ENCODE assay signal across 17 cellular contexts in the genomic region with DNA sequence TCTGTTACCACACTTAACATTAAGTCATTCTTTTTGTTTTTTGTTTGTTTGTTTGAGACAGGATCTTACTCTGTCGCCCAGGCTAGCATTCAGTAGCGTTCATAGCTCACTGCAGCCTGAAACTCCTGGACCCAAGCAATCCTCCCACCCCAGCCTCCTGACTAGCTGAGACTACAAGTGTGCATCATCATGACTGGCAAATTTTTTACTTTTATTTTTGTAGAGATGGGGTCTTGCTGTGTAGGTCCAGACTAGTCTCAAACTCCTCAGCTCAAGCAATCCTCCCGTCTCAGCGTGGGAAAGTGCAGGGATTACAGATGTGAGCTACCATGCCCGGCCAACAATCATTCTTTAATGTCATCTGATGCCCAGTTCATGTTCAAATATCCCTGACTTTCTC. TPM values are rescaled to one million over a fixed set of nuclear protein-coding genes. Genes with fewer than 3 reads are reported as not detected.
DNase-seq lines count a peak whose midpoint lies in the region; ATAC-seq and TF ChIP-seq lines count a peak whose summit lies in the region.
"Had no signal": no experiment of that assay in that cellular context is flagged by ENCODE, and none has a peak within 500 bp of the region (broad histone marks: within the 10 kb centered on the region; RNA-seq: fewer than 3 reads in every experiment).

No MANE protein-coding gene starts in this region.

- peak overlapping the region; percentile 63 for H3K27ac Mint-ChIP-seq in T-helper 2 cell treated with Interferon-gamma antibody and Interleukin-4, amounts not matched to agents 5 μg/mL and 100 μg/mL, for 36 hours
- peak overlapping the region; percentile 56 for H3K27ac Mint-ChIP-seq in stimulated activated effector memory CD8-positive, alpha-beta T cell treated with anti-CD3 and anti-CD28 coated beads, Interleukin-12 subunit alpha, Interleukin-12 subunit beta, amount 100 ng/mL, for 72 hours
- H3K27ac Mint-ChIP-seq in glutamatergic neuron (ENCODE audit: unreplicated experiment) = no peak overlapping the region

- peaks cover 29% of the 10 kb centered on the region for H3K36me3 Mint-ChIP-seq in T-helper 2 cell treated with Interferon-gamma antibody and Interleukin-4, amounts not matched to agents 5 μg/mL and 100 μg/mL, for 36 hours (ENCODE audit: low read depth)
- H3K36me3 Mint-ChIP-seq in stimulated activated effector memory CD8-positive, alpha-beta T cell treated with anti-CD3 and anti-CD28 coated beads, Interleukin-12 subunit alpha, Interleukin-12 subunit beta, amount 100 ng/mL, for 72 hours = peaks cover 64% of the 10 kb centered on the region
- no peaks in the 10 kb centered on the region for H3K36me3 Mint-ChIP-seq in glutamatergic neuron (ENCODE audit: unreplicated experiment)

- peak overlapping the region; percentile 34 for H3K4me3 Mint-ChIP-seq in T-helper 2 cell treated with Interferon-gamma antibody and Interleukin-4, amounts not matched to agents 5 μg/mL and 100 μg/mL, for 36 hours
- H3K4me3 Mint-ChIP-seq in stimulated activated effector memory CD8-positive, alpha-beta T cell treated with anti-CD3 and anti-CD28 coated beads, Interleukin-12 subunit alpha, Interleukin-12 subunit beta, amount 100 ng/mL, for 72 hours = no peak overlapping the region
- no peak overlapping the region for H3K4me3 Mint-ChIP-seq in glutamatergic neuron (ENCODE audit: unreplicated experiment)

- H3K9me3 ChIP-seq in SJSA1 (replicated peaks) (no peaks in the 10 kb centered on the region), gastroesophageal sphincter (no peaks in the 10 kb centered on the region)
- H3K9me3 ChIP-seq: ovary had no signal

- no peak for TF ChIP-seq EP300 in gastroesophageal sphincter (IDR thresholded peaks at IDR 0.05)

- TF ChIP-seq POLR2A in gastroesophageal sphincter (IDR thresholded peaks at IDR 0.05) = no peak

- no peak for DNase-seq in T-helper 2 cell treated with Interferon-gamma antibody and Interleukin-4, amounts not matched to agents 5 μg/mL and 100 μg/mL, for 36 hours (ENCODE audit: low spot score)
- DNase-seq in T-helper 2 cell (no peak), SJSA1 (ENCODE audit: low read depth in 1 of 2, low spot score in 2 of 2) (peak in 1 of 2 experiments; percentile 31), DMS53 (lab: John Stamatoyannopoulos, UW) (no peak), glutamatergic neuron (no peak)
- DNase-seq in stimulated activated effector memory CD8-positive, alpha-beta T cell treated with anti-CD3 and anti-CD28 coated beads, Interleukin-12 subunit alpha, Interleukin-12 subunit beta, amount 100 ng/mL, for 72 hours (ENCODE audit: low spot score in 2 of 2) = no peak
- DNase-seq: 8988T; activated naive CD4-positive, alpha-beta T cell treated with anti-CD3 and anti-CD28 coated beads, Interleukin-2, amount 50 U/mL, for 16 hours; cortex of kidney; DMS79; HCEC 1CT; NCI-H146; NCI-H82; ovary; stimulated activated CD4-positive, alpha-beta T cell treated with anti-CD3 and anti-CD28 coated beads, Interleukin-4, amount 100 ng/mL, for 4 hours had no signal

- no peak for TF ChIP-seq CTCF in gastroesophageal sphincter (IDR thresholded peaks at IDR 0.05)
- TF ChIP-seq CTCF in glutamatergic neuron (IDR thresholded peaks at IDR 0.05; ENCODE audit: partially characterized antibody, unreplicated experiment) = no peak

- H3K9me3 Mint-ChIP-seq in T-helper 2 cell treated with Interferon-gamma antibody and Interleukin-4, amounts not matched to agents 5 μg/mL and 100 μg/mL, for 36 hours = no peaks in the 10 kb centered on the region
- H3K9me3 Mint-ChIP-seq in stimulated activated effector memory CD8-positive, alpha-beta T cell treated with anti-CD3 and anti-CD28 coated beads, Interleukin-12 subunit alpha, Interleukin-12 subunit beta, amount 100 ng/mL, for 72 hours = no peaks in the 10 kb centered on the region
- H3K9me3 Mint-ChIP-seq in glutamatergic neuron (ENCODE audit: unreplicated experiment) = peaks cover 6% of the 10 kb centered on the region

- peaks cover 27% of the 10 kb centered on the region for H3K4me1 Mint-ChIP-seq in T-helper 2 cell treated with Interferon-gamma antibody and Interleukin-4, amounts not matched to agents 5 μg/mL and 100 μg/mL, for 36 hours (ENCODE audit: low read depth)
- peaks cover 32% of the 10 kb centered on the region for H3K4me1 Mint-ChIP-seq in stimulated activated effector memory CD8-positive, alpha-beta T cell treated with anti-CD3 and anti-CD28 coated beads, Interleukin-12 subunit alpha, Interleukin-12 subunit beta, amount 100 ng/mL, for 72 hours
- peaks cover 4% of the 10 kb centered on the region for H3K4me1 Mint-ChIP-seq in glutamatergic neuron (ENCODE audit: low read depth, unreplicated experiment)

- H3K4me3 ChIP-seq in SJSA1 = no peak overlapping the region
- no peak overlapping the region for H3K4me3 ChIP-seq in gastroesophageal sphincter
- H3K4me3 ChIP-seq: ovary had no signal

- H3K4me1 ChIP-seq in SJSA1 (replicated peaks) = peaks cover 25% of the 10 kb centered on the region
- H3K4me1 ChIP-seq in gastroesophageal sphincter = peaks cover 0 to 45% (median 16%) of the 10 kb centered on the region in 3 donors

- peaks cover 5% of the 10 kb centered on the region for H3K36me3 ChIP-seq in SJSA1
- peaks cover 0 to 35% of the 10 kb centered on the region in 2 donors for H3K36me3 ChIP-seq in gastroesophageal sphincter
- H3K36me3 ChIP-seq: ovary had no signal

- ATAC-seq in gastroesophageal sphincter (no peak), HG03342 (IDR thresholded peaks at IDR 0.05; ENCODE audit: unreplicated experiment) (no peak)
- ATAC-seq in stimulated activated effector memory CD8-positive, alpha-beta T cell treated with anti-CD3 and anti-CD28 coated beads, Interleukin-12 subunit alpha, Interleukin-12 subunit beta, amount 100 ng/mL, for 72 hours = no peak

- WGBS in gastroesophageal sphincter (ENCODE audit: low coverage in 1 of 2), 2 donors = 67 to 81% methylated on average over 4 to 5 of the region's 5 CpGs

- H3K27me3 Mint-ChIP-seq in T-helper 2 cell treated with Interferon-gamma antibody and Interleukin-4, amounts not matched to agents 5 μg/mL and 100 μg/mL, for 36 hours (ENCODE audit: low read depth) = no peaks in the 10 kb centered on the region
- peaks cover 3% of the 10 kb centered on the region for H3K27me3 Mint-ChIP-seq in glutamatergic neuron (ENCODE audit: unreplicated experiment)

- H3K27ac ChIP-seq in SJSA1 (peak overlapping the region; percentile 80), gastroesophageal sphincter (peak overlapping the region in 3 of 4 donors; percentile 51 to 73 (median 69))

- no peaks in the 10 kb centered on the region for H3K27me3 ChIP-seq in SJSA1 (replicated peaks)
- H3K27me3 ChIP-seq in gastroesophageal sphincter = no peaks in the 10 kb centered on the region
- H3K27me3 ChIP-seq: ovary had no signal

RNA-seq across cellular contexts. Expression of gene ALDH16A1, which starts 3.3 kb away (rescaled TPM):
- total RNA-seq in SJSA1 (2014; rRNA removed; shearing (Covaris generic)) = 37.5 and 52.9 TPM in 2 replicates
- total RNA-seq in gastroesophageal sphincter (10 to 100 TPM; 11.8 to 34.4 (median 22.2) TPM), glutamatergic neuron (ENCODE audit: unreplicated experiment) (28.6 TPM)

RNA-seq across cellular contexts. Expression of gene PIH1D1, which starts 4.7 kb away (rescaled TPM):
- total RNA-seq in SJSA1 (2014; rRNA removed; shearing (Covaris generic)) = 78.2 and 111 TPM in 2 replicates
- total RNA-seq in gastroesophageal sphincter (10 to 100 TPM; 67.2 to 82.4 (median 72.5) TPM), glutamatergic neuron (ENCODE audit: unreplicated experiment) (104 TPM)

RNA-seq across cellular contexts. Expression of gene SLC17A7, which starts 15.0 kb away (rescaled TPM):
- total RNA-seq in SJSA1 (2014; rRNA removed; shearing (Covaris generic)) = not detected in 2 replicates
- total RNA-seq in gastroesophageal sphincter (1 to 10 TPM; 1.1 to 1.7 (median 1.2) TPM), glutamatergic neuron (ENCODE audit: unreplicated experiment) (188 TPM)

RNA-seq across cellular contexts. Expression of gene FLT3LG, which starts 17.7 kb away (rescaled TPM):
- 0.95 TPM in 1 of 2 replicates, not detected in the other for total RNA-seq in SJSA1 (2014; rRNA removed; shearing (Covaris generic))
- total RNA-seq in gastroesophageal sphincter = 10 to 100 TPM in 1 of 4 donors, 1 to 10 TPM in 3; 3.1 to 21.0 (median 7.6) TPM
- 13.1 TPM for total RNA-seq in glutamatergic neuron (ENCODE audit: unreplicated experiment)

RNA-seq across cellular contexts. Expression of gene RPL13A, which starts 31.1 kb away (rescaled TPM):
- total RNA-seq in SJSA1 (2014; rRNA removed; shearing (Covaris generic)) = 1,714 and 2,572 TPM in 2 replicates
- total RNA-seq in gastroesophageal sphincter (1,000 to 10,000 TPM; 1,269 to 3,399 (median 2,205) TPM), glutamatergic neuron (ENCODE audit: unreplicated experiment) (1,648 TPM)

Comparison
In these comparisons a context has a peak if more than half of its experiments do, and no peak if none do; other contexts are left out.
1. RNA of gene SLC17A7, which starts 15.0 kb away (total RNA-seq): 188 TPM in glutamatergic neuron (single experiment); 1.1 to 1.7 TPM in gastroesophageal sphincter and not detected in SJSA1; every median in the first group is over 10 times any median in the second.